In genomic region chr7:103297837-103298179, GRCh38 we compare ENCODE assay signal across 8 cellular contexts. TPM values are rescaled to one million over a fixed set of nuclear protein-coding genes. Genes with fewer than 3 reads are reported as not detected.
A peak's percentile ranks its signal among the peaks of the same experiment; 100 is the strongest.
DNase-seq lines count a peak whose midpoint lies in the region; ATAC-seq, FAIRE-seq and TF ChIP-seq lines count a peak whose summit lies in the region.

No MANE protein-coding gene starts in this region.

- POLR2A ChIA-PET in H1 (lab: Charles Lee; ENCODE audit: partially characterized antibody): interaction anchor here (0.7 to 1.9 kb wide), 4 partner anchors 10 to 29 kb away, joined by 3 to 6 read pairs (median 3); no protein-coding TSS in a partner anchor

- H2BK20ac ChIP-seq in H1 (ENCODE audit: low read length): no peak overlapping the region

- no peak overlapping the region for H4K91ac ChIP-seq in H1 (replicated peaks; ENCODE audit: insufficient read length, low read length)

- peaks cover 0 to 2% of the 10 kb centered on the region in 2 experiments for H4K20me1 ChIP-seq in H1 (replicated peaks in 1 of 2; ENCODE audit: control insufficient read depth in 1 of 2, insufficient read depth in 2 of 2, low read length in 2 of 2)

- no peaks in the 10 kb centered on the region for H3K9me3 ChIP-seq in KOPT-K1 (ENCODE audit: insufficient read depth, low read length, poor library complexity, severe bottlenecking)
- no peaks in the 10 kb centered on the region for H3K9me3 ChIP-seq in H1 (ENCODE audit: insufficient read depth in 2 of 2, low read depth in 1 of 2, low read length in 1 of 2)
- H3K9me3 ChIP-seq in parathyroid adenoma (ENCODE audit: control insufficient read depth, low read length): no peaks in the 10 kb centered on the region

- peaks cover 44% of the 10 kb centered on the region for H3K36me3 ChIP-seq in KOPT-K1 (ENCODE audit: insufficient read depth, low read length)
- H3K36me3 ChIP-seq in H1 (ENCODE audit: control insufficient read depth in 2 of 4, insufficient read depth in 4 of 4, low read length in 3 of 4): peaks cover 0 to 43% (median 27%) of the 10 kb centered on the region in 4 experiments; a peak in 6 of 8 replicates
- no peaks in the 10 kb centered on the region for H3K36me3 ChIP-seq in parathyroid adenoma (ENCODE audit: control insufficient read depth, insufficient read depth, low read length)

- H2AK5ac ChIP-seq in H1 (ENCODE audit: low read depth, low read length): no peak overlapping the region

- H4K8ac ChIP-seq in H1 (ENCODE audit: extremely low read depth, insufficient read depth, low read length): peak overlapping the region; percentile 99; the same call in 1 of the 2 replicates

- H3K27ac ChIP-seq in KOPT-K1 (ENCODE audit: low read depth, low read length, poor library complexity, severe bottlenecking): peak overlapping the region; percentile 64
- H3K27ac ChIP-seq in H1 (ENCODE audit: low read depth, low read length): peak overlapping the region; percentile 94
- H3K27ac ChIP-seq in parathyroid adenoma: peak overlapping the region; percentile 85

- H3K4me3 ChIP-seq in H1 (ENCODE audit: extremely low read depth in 1 of 4, insufficient read depth in 2 of 4, low read depth in 3 of 4, low read length in 4 of 4) (peak overlapping the region; percentile 58 to 92 (median 84)), parathyroid adenoma (ENCODE audit: low read depth, low read length) (peak overlapping the region; percentile 98)

- FAIRE-seq in H1 (lab: Jason Lieb, UNC): no peak

- no peak overlapping the region for H2AFZ ChIP-seq in H1 (ENCODE audit: low read length)
- peak overlapping the region; percentile 98 for H2AFZ ChIP-seq in parathyroid adenoma

- DNase-seq in H1 (ENCODE audit: low read depth in 1 of 2, low spot score in 2 of 2) (no peak), NCI-H2227 (lab: John Stamatoyannopoulos, UW; ENCODE audit: unreplicated experiment) (no peak), occipital lobe (lab: John Stamatoyannopoulos, UW) (no peak), AG08395 (ENCODE audit: low spot score) (no peak), omental fat pad (ENCODE audit: low spot score) (no peak)

- no peak for TF ChIP-seq POLR2A in H1 (IDR thresholded peaks at IDR 0.05; ENCODE audit: control extremely low read depth in 1 of 2, low read depth in 2 of 2, low read length in 2 of 2)

- peak overlapping the region; percentile 76 to 99 (median 92) for H3K9ac ChIP-seq in H1 (replicated peaks in 1 of 4; ENCODE audit: extremely low read depth in 1 of 4, low read depth in 3 of 4, low read length in 3 of 4)
- H3K9ac ChIP-seq in parathyroid adenoma: peak overlapping the region; percentile 57

- H3K23ac ChIP-seq in H1 (ENCODE audit: insufficient read length): no peak overlapping the region

- no peaks in the 10 kb centered on the region for H3K23me2 ChIP-seq in H1 (ENCODE audit: low read depth, low read length)

- H3K27me3 ChIP-seq in H1 (replicated peaks in 1 of 4; ENCODE audit: control insufficient read depth in 3 of 4, extremely low read depth in 1 of 4, insufficient read depth in 3 of 4, low read length in 3 of 4) (no peaks in the 10 kb centered on the region), parathyroid adenoma (ENCODE audit: control insufficient read depth, insufficient read depth, low read length) (no peaks in the 10 kb centered on the region)

- H4K5ac ChIP-seq in H1 (ENCODE audit: insufficient read length, low read depth, low read length): no peak overlapping the region

- H3K79me1 ChIP-seq in H1 (ENCODE audit: low read depth, low read length): no peaks in the 10 kb centered on the region; the same call in 1 of the 2 replicates

- no peak overlapping the region for H2BK120ac ChIP-seq in H1 (replicated peaks; ENCODE audit: low read depth, low read length)

- no peak overlapping the region for H3K14ac ChIP-seq in H1 (ENCODE audit: insufficient read length)

- H3K18ac ChIP-seq in H1 (ENCODE audit: extremely low read depth, low read length): no peak overlapping the region

- CTCF ChIA-PET in H1 (lab: Charles Lee; ENCODE audit: partially characterized antibody): interaction anchor here (0.7 to 1.4 kb wide), 4 partner anchors 9 to 24 kb away, joined by 3 to 5 read pairs (median 4); no protein-coding TSS in a partner anchor

- TF ChIP-seq CTCF in H1 (IDR thresholded peaks at IDR 0.05; ENCODE audit: control extremely low read depth in 1 of 3, insufficient read depth in 1 of 3, low read depth in 1 of 3, low read length in 3 of 3) (no peak), parathyroid adenoma (IDR thresholded peaks at IDR 0.05) (no peak), omental fat pad (IDR thresholded peaks at IDR 0.05) (no peak)

- ATAC-seq in GM19463 (IDR thresholded peaks at IDR 0.05; ENCODE audit: unreplicated experiment) (peak; percentile 9), omental fat pad (ENCODE audit: low FRiP score) (no peak)

- H3K4me2 ChIP-seq in H1 (ENCODE audit: insufficient read depth in 1 of 2, low read depth in 2 of 2, low read length in 2 of 2) (peak overlapping the region; percentile 0 to 75), parathyroid adenoma (ENCODE audit: low read length) (peak overlapping the region; percentile 94)

- H2BK15ac ChIP-seq in H1 (ENCODE audit: low read length): no peak overlapping the region

- TF ChIP-seq RAD21 in H1 (IDR thresholded peaks at IDR 0.05 in 1 of 2, conservative IDR thresholded peaks at IDR 0.05 in 1 of 2; ENCODE audit: low read depth in 2 of 2, low read length in 2 of 2): no peak

- WGBS in H1 (ENCODE audit: extremely low coverage in 1 of 2, insufficient coverage in 1 of 2, insufficient read length in 1 of 2, insufficient replicate concordance in 2 of 2, low coverage in 1 of 2, low lambda C conversion rate in 2 of 2, missing lambda C conversion rate in 1 of 2), 2 experiments: 3% methylated on average over 7 of the region's 7 CpGs; no CpG with 5 or more reads in 1 of the 2 experiments

- peaks cover 0 to 26% of the 10 kb centered on the region in 2 experiments; a peak in 3 of 4 replicates for H3K79me2 ChIP-seq in H1 (ENCODE audit: control insufficient read depth in 1 of 2, insufficient read depth in 2 of 2, low read length in 2 of 2)
- H3K79me2 ChIP-seq in parathyroid adenoma: peaks cover 23% of the 10 kb centered on the region

- 0 out of 2 replicates have a peak overlapping the region, but pooled peaks have one; percentile 62 for H2BK5ac ChIP-seq in H1 (ENCODE audit: low read depth, low read length)

- no peak overlapping the region for H2BK12ac ChIP-seq in H1 (ENCODE audit: low read depth, low read length)

- no peak overlapping the region for H3K4ac ChIP-seq in H1 (replicated peaks; ENCODE audit: insufficient read length, low read depth, low read length)

- peaks cover 0 to 5% (median 0%) of the 10 kb centered on the region in 4 experiments; a peak in 1 of 7 replicates for H3K4me1 ChIP-seq in H1 (replicated peaks in 1 of 4; ENCODE audit: control insufficient read depth in 3 of 4, insufficient read depth in 4 of 4, low read length in 3 of 4)
- H3K4me1 ChIP-seq in parathyroid adenoma: peaks cover 12% of the 10 kb centered on the region

- no peak overlapping the region for H3K56ac ChIP-seq in H1 (replicated peaks; ENCODE audit: insufficient read length, low read depth, low read length)

- TF ChIP-seq EP300 in H1 (IDR thresholded peaks at IDR 0.05; ENCODE audit: borderline replicate concordance in 1 of 2, low read depth in 2 of 2, low read length in 2 of 2): no peak

TF ChIP-seq in H1, 55 proteins besides CTCF, POLR2A, EP300 and RAD21 (continues in another document):
- TF ChIP-seq MAFK (IDR thresholded peaks at IDR 0.05; ENCODE audit: low read depth, low read length) (no peak), CHD2 (IDR thresholded peaks at IDR 0.05; ENCODE audit: low read length) (no peak), SIX5 (IDR thresholded peaks at IDR 0.05; ENCODE audit: low read depth, low read length) (no peak), SP4 (IDR thresholded peaks at IDR 0.05; ENCODE audit: low read length) (no peak), RNF2 (IDR thresholded peaks at IDR 0.05; ENCODE audit: borderline replicate concordance, low read depth, low read length, missing control alignments, poor library complexity, severe bottlenecking) (no peak), FOSL1 (IDR thresholded peaks at IDR 0.05; ENCODE audit: insufficient read depth, low read depth, low read length) (no peak)

RNA-seq across cellular contexts. Expression of gene PMPCB, which starts 0.6 kb away (rescaled TPM):
- total RNA-seq in H1 (2021; fragmentation: NEBNext Ultra II Directional; extraction: Animal tissue kit (Norgen Biotek cat#: 25700)): 81.2 and 83.5 TPM in 2 replicates
- 33.0 and 60.6 TPM in 2 replicates for polyA plus RNA-seq in H1 (2011; rRNA removed)
- 73.5 TPM for polyA plus RNA-seq in H1 (2011; cell fraction: cytosol; rRNA removed)
- 35.2 TPM for polyA plus RNA-seq in H1 (2011; cell fraction: nucleus; rRNA removed)
- 84.6 to 117 TPM (median 89.3 TPM) in 4 replicates for polyA plus RNA-seq in H1 (2012, experiment 1 of 2)
- 11.4 TPM for polyA plus RNA-seq in H1 (2012, experiment 2 of 2)
- 55.6 TPM for polyA plus RNA-seq in H1 (2013, experiment 1 of 2)
- 53.8 TPM for polyA plus RNA-seq in H1 (2013, experiment 2 of 2)
- polyA minus RNA-seq in H1 (2011; rRNA and poly(A)+ RNA removed): 46.7 and 58.1 TPM in 2 replicates
- 23.1 TPM for polyA minus RNA-seq in H1 (2011; cell fraction: cytosol; rRNA and poly(A)+ RNA removed)
- polyA minus RNA-seq in H1 (2011; cell fraction: nucleus; rRNA and poly(A)+ RNA removed): 33.9 TPM
- total RNA-seq in occipital lobe: 61.9 TPM
- 10 to 100 TPM; 43.5 to 48.1 (median 46.9) TPM for total RNA-seq in omental fat pad

RNA-seq across cellular contexts. Expression of gene DNAJC2, which starts 46.8 kb away (rescaled TPM):
- 42.2 and 44.2 TPM in 2 replicates for total RNA-seq in H1 (2021; fragmentation: NEBNext Ultra II Directional; extraction: Animal tissue kit (Norgen Biotek cat#: 25700))
- polyA plus RNA-seq in H1 (2011; rRNA removed): 5.8 and 9.8 TPM in 2 replicates
- 15.4 TPM for polyA plus RNA-seq in H1 (2011; cell fraction: cytosol; rRNA removed)
- polyA plus RNA-seq in H1 (2011; cell fraction: nucleus; rRNA removed): 14.1 TPM
- 30.4 to 45.7 TPM (median 32.2 TPM) in 4 replicates for polyA plus RNA-seq in H1 (2012, experiment 1 of 2)
- polyA plus RNA-seq in H1 (2012, experiment 2 of 2): 3.4 TPM
- 67.7 TPM for polyA plus RNA-seq in H1 (2013, experiment 1 of 2)
- polyA plus RNA-seq in H1 (2013, experiment 2 of 2): 66.6 TPM
- polyA minus RNA-seq in H1 (2011; rRNA and poly(A)+ RNA removed): 6.1 and 8.8 TPM in 2 replicates
- polyA minus RNA-seq in H1 (2011; cell fraction: cytosol; rRNA and poly(A)+ RNA removed): 7.6 TPM
- 34.7 TPM for polyA minus RNA-seq in H1 (2011; cell fraction: nucleus; rRNA and poly(A)+ RNA removed)
- 15.9 TPM for total RNA-seq in occipital lobe
- 10 to 100 TPM; 15.6 to 54.3 (median 21.2) TPM for total RNA-seq in omental fat pad

RNA-seq across cellular contexts. Expression of gene PSMC2, which starts 49.6 kb away (rescaled TPM):
- total RNA-seq in H1 (2021; fragmentation: NEBNext Ultra II Directional; extraction: Animal tissue kit (Norgen Biotek cat#: 25700)): 139 and 141 TPM in 2 replicates
- polyA plus RNA-seq in H1 (2011; rRNA removed): 50.5 and 80.9 TPM in 2 replicates
- polyA plus RNA-seq in H1 (2011; cell fraction: cytosol; rRNA removed): 129 TPM
- 26.6 TPM for polyA plus RNA-seq in H1 (2011; cell fraction: nucleus; rRNA removed)
- polyA plus RNA-seq in H1 (2012, experiment 1 of 2): 157 to 237 TPM (median 169 TPM) in 4 replicates
- polyA plus RNA-seq in H1 (2012, experiment 2 of 2): 17.2 TPM
- 117 TPM for polyA plus RNA-seq in H1 (2013, experiment 1 of 2)
- 113 TPM for polyA plus RNA-seq in H1 (2013, experiment 2 of 2)
- polyA minus RNA-seq in H1 (2011; rRNA and poly(A)+ RNA removed): 72.9 and 101 TPM in 2 replicates
- polyA minus RNA-seq in H1 (2011; cell fraction: cytosol; rRNA and poly(A)+ RNA removed): 52.1 TPM
- polyA minus RNA-seq in H1 (2011; cell fraction: nucleus; rRNA and poly(A)+ RNA removed): 45.0 TPM
- 65.4 TPM for total RNA-seq in occipital lobe
- 100 to 1,000 TPM in 2 of 4 donors, 10 to 100 TPM in 2; 84.3 to 106 (median 97.3) TPM for total RNA-seq in omental fat pad
